ENCODE assay signal across 1 cellular context in the genomic region with DNA sequence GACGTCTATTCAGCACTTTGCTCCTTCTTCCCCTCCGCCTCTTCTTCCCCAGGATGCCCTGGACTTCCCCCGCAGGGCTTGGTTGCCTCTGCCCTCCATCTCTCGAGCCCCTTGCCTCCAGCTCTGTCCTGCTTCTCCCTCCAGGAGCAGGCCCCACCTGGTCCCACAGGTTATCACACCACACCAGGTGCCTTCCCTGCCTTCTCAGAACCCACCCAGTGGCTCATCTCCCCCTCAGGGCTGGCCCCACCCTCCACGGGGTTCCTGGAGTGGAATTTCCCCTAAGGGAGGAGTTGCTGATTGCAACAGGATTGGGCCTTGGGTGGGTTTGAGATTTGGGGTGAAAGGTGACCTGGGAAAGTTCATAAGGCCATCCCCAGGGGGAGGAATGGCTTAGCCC.
TF ChIP-seq lines count a peak whose summit lies in the region.

No MANE protein-coding gene starts in this region.

TF ChIP-seq in H1, 55 proteins besides CTCF, POLR2A, EP300 and RAD21:
- TF ChIP-seq KDM1A (IDR thresholded peaks at IDR 0.05; ENCODE audit: borderline replicate concordance, low read length) (no peak), SP2 (IDR thresholded peaks at IDR 0.05; ENCODE audit: low read length) (no peak), PHF8 (conservative IDR thresholded peaks at IDR 0.05; ENCODE audit: low read depth, low read length) (no peak), TAF7 (optimal IDR thresholded peaks at IDR 0.05; ENCODE audit: borderline replicate concordance, low read depth, low read length) (no peak), HDAC6 (IDR thresholded peaks at IDR 0.05; ENCODE audit: low read depth, low read length) (no peak), SIX5 (IDR thresholded peaks at IDR 0.05; ENCODE audit: low read depth, low read length) (no peak), ASH2L (IDR thresholded peaks at IDR 0.05; ENCODE audit: low read length) (no peak)
- TF ChIP-seq, protein P1, sequence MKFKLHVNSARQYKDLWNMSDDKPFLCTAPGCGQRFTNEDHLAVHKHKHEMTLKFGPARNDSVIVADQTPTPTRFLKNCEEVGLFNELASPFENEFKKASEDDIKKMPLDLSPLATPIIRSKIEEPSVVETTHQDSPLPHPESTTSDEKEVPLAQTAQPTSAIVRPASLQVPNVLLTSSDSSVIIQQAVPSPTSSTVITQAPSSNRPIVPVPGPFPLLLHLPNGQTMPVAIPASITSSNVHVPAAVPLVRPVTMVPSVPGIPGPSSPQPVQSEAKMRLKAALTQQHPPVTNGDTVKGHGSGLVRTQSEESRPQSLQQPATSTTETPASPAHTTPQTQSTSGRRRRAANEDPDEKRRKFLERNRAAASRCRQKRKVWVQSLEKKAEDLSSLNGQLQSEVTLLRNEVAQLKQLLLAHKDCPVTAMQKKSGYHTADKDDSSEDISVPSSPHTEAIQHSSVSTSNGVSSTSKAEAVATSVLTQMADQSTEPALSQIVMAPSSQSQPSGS (IDR thresholded peaks at IDR 0.05; ENCODE audit: low read length): no peak
